Comparison of ENCODE assay signal across 17 cellular contexts in genomic region chr20:44716309-44717106, GRCh38. TPM values are rescaled to one million over a fixed set of nuclear protein-coding genes. Genes with fewer than 3 reads are reported as not detected.
DNase-seq lines count a peak whose midpoint lies in the region; ATAC-seq, FAIRE-seq and TF ChIP-seq lines count a peak whose summit lies in the region.
"Had no signal": no experiment of that assay in that cellular context is flagged by ENCODE, and none has a peak within 500 bp of the region (broad histone marks: within the 10 kb centered on the region; RNA-seq: fewer than 3 reads in every experiment).

No MANE protein-coding gene starts in this region.

- no peak for DNase-seq in A549 (ENCODE audit: low read depth in 1 of 2, low spot score in 1 of 2)
- DNase-seq in RWPE2 (ENCODE audit: low spot score), result peak; percentile 75
- DNase-seq in foreskin melanocyte, result peak; percentile 59
- peak in 1 of 2 donors; percentile 45 for DNase-seq in gastrocnemius medialis
- DNase-seq in COLO668 (lab: John Stamatoyannopoulos, UW; ENCODE audit: unreplicated experiment), result no peak
- no peak for DNase-seq in NOMO-1 (lab: John Stamatoyannopoulos, UW; ENCODE audit: unreplicated experiment in 2 of 2)
- no peak for DNase-seq in NCI-H2227 (lab: John Stamatoyannopoulos, UW; ENCODE audit: unreplicated experiment)
- DNase-seq: Caco-2, Karpas-422, natural killer cell, NCI-H1436 treated with DMSO at 0.1 percent for 48 hours, NCI-H446 treated with DMSO at 0.1 percent for 48 hours, OCI-M1 had no signal

- CTCF ChIA-PET in A549 (lab: Yijun Ruan, JAX), result interaction anchor here (1.0 to 21.9 kb wide), 7 partner anchors 10 to 34 kb away, joined by 4 to 525 read pairs (median 24); no protein-coding TSS in a partner anchor

- H3K9me3 ChIP-seq in A549, result no peaks in the 10 kb centered on the region
- H3K9me3 ChIP-seq in RWPE2 (ENCODE audit: severe bottlenecking), result no peaks in the 10 kb centered on the region
- H3K9me3 ChIP-seq in gastrocnemius medialis, result no peaks in the 10 kb centered on the region
- H3K9me3 ChIP-seq: Caco-2 had no signal

- in situ Hi-C loops in gastrocnemius medialis (cut with MboI; ENCODE audit: low sequenced_read_pairs in 4 of 4), result no loop called here

- no peak for FAIRE-seq in A549 (lab: Jason Lieb, UNC)

- ATAC-seq in A549, result no peak
- ATAC-seq in RWPE2 (ENCODE audit: low read depth), result no peak
- no peak for ATAC-seq in gastrocnemius medialis
- ATAC-seq in GM18868 (IDR thresholded peaks at IDR 0.05; ENCODE audit: unreplicated experiment), result no peak
- ATAC-seq: natural killer cell; stimulated activated effector memory CD8-positive, alpha-beta T cell treated with anti-CD3 and anti-CD28 coated beads, Interleukin-12 subunit alpha, Interleukin-12 subunit beta, amount 100 ng/mL, for 72 hours had no signal

- H3K4me1 ChIP-seq in A549 (peaks cover 82% of the 10 kb centered on the region), RWPE2 (ENCODE audit: insufficient read depth, poor library complexity, severe bottlenecking) (peaks cover 45% of the 10 kb centered on the region), gastrocnemius medialis (peaks cover 20 to 29% of the 10 kb centered on the region in 2 donors)
- H3K4me1 ChIP-seq: Caco-2 had no signal

- POLR2A ChIA-PET in A549 (lab: Yijun Ruan, JAX), result interaction anchor here (1.4 kb wide), 1 partner anchor 12 kb away, joined by 6 read pairs; no protein-coding TSS in a partner anchor

- TF ChIP-seq CTCF in A549 (IDR thresholded peaks at IDR 0.05) (no peak), RWPE2 (IDR thresholded peaks at IDR 0.05; ENCODE audit: poor library complexity, severe bottlenecking) (no peak), gastrocnemius medialis (IDR thresholded peaks at IDR 0.05 in 4 of 5, conservative IDR thresholded peaks at IDR 0.05 in 1 of 5) (no peak)

- peak overlapping the region; percentile 80 for H3K4me2 ChIP-seq in A549

- H3K4me3 ChIP-seq in A549 (no peak overlapping the region), RWPE2 (ENCODE audit: severe bottlenecking) (no peak overlapping the region), gastrocnemius medialis (peak overlapping the region in 3 of 4 donors; percentile 22 to 31 (median 27))

- TF ChIP-seq RAD21 in A549 (conservative IDR thresholded peaks at IDR 0.05 in 1 of 2, IDR thresholded peaks at IDR 0.05 in 1 of 2), result no peak

- WGBS in A549 (ENCODE audit: missing lambda C conversion rate), result 67% methylated on average over 13 of the region's 13 CpGs

- TF ChIP-seq EP300 in A549 (IDR thresholded peaks at IDR 0.05), result no peak

- TF ChIP-seq POLR2A in A549 (IDR thresholded peaks at IDR 0.05; ENCODE audit: low read length) (no peak), gastrocnemius medialis (IDR thresholded peaks at IDR 0.05) (no peak)

- H3K27me3 ChIP-seq in RWPE2 (ENCODE audit: insufficient read depth, poor library complexity, severe bottlenecking) (no peaks in the 10 kb centered on the region), gastrocnemius medialis (no peaks in the 10 kb centered on the region)

- intact Hi-C loops in gastrocnemius medialis (cut with DNase I; ENCODE audit: low total_unique reads), result no loop called here

- H3K27ac ChIP-seq in A549 (peak overlapping the region; percentile 96 to 98), RWPE2 (ENCODE audit: poor library complexity, severe bottlenecking) (no peak overlapping the region), gastrocnemius medialis (peak overlapping the region; percentile 65 to 94 (median 88))

- H3K36me3 ChIP-seq in RWPE2 (ENCODE audit: low read depth), result no peaks in the 10 kb centered on the region
- no peaks in the 10 kb centered on the region for H3K36me3 ChIP-seq in gastrocnemius medialis

TF ChIP-seq in A549, 52 proteins besides CTCF, POLR2A, EP300 and RAD21:
- no peak for TF ChIP-seq TFCP2L1 (CRISPR knock-in tag; IDR thresholded peaks at IDR 0.05)
- TF ChIP-seq CHD4 (IDR thresholded peaks at IDR 0.05; ENCODE audit: borderline replicate concordance), result 0 out of 2 replicates have a peak, but pooled peaks have one; percentile 47
- TF ChIP-seq, protein P1, sequence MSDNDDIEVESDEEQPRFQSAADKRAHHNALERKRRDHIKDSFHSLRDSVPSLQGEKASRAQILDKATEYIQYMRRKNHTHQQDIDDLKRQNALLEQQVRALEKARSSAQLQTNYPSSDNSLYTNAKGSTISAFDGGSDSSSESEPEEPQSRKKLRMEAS (IDR thresholded peaks at IDR 0.05), result peak; percentile 57; the same call in 1 of the 2 replicates
- no peak for TF ChIP-seq USF2 (IDR thresholded peaks at IDR 0.05)
- TF ChIP-seq, protein P2, sequence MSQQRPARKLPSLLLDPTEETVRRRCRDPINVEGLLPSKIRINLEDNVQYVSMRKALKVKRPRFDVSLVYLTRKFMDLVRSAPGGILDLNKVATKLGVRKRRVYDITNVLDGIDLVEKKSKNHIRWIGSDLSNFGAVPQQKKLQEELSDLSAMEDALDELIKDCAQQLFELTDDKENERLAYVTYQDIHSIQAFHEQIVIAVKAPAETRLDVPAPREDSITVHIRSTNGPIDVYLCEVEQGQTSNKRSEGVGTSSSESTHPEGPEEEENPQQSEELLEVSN (IDR thresholded peaks at IDR 0.05; ENCODE audit: borderline replicate concordance, low read depth), result peak; percentile 48; the same call in 1 of the 2 replicates
TF ChIP-seq in A549: peak in this region for 3.

RNA-seq across cellular contexts. Expression of gene CCN5, which starts 1.3 kb away (rescaled TPM):
- polyA plus RNA-seq in A549 (2011; rRNA removed) (9.9 and 10.1 TPM in 2 replicates), A549 (2017; fragmentation: RNase III; extraction: RNeasy Plus Mini Kit Qiagen cat#74134 plus additional on column Dnase treatment) (11.1 to 13.9 TPM (median 12.3 TPM) in 3 replicates)
- 32.0 and 52.5 TPM in 2 replicates for polyA plus RNA-seq in A549 (2012; cell fraction: cytosol; rRNA removed)
- polyA plus RNA-seq in A549 (2012; cell fraction: nucleus; rRNA removed), result 59.4 and 69.8 TPM in 2 replicates
- polyA minus RNA-seq in A549 (2011; rRNA and poly(A)+ RNA removed), result 4.5 and 6.9 TPM in 2 replicates
- total RNA-seq in gastrocnemius medialis, result 10 to 100 TPM; 16.4 to 65.3 (median 45.7) TPM
- total RNA-seq: activated T-helper 2 cell treated with anti-CD3 and anti-CD28 coated beads, Interferon-gamma antibody, Interleukin-2, Interleukin-4, amounts not matched to agents 10 μg/mL and 5 μg/mL and 100 μg/mL, durations not matched to agents 14 hours and 24 hours and 36 hours; Caco-2; natural killer cell had no signal

RNA-seq across cellular contexts. Expression of gene KCNK15, which starts 29.2 kb away (rescaled TPM):
- 0.33 and 0.49 TPM in 2 replicates for polyA plus RNA-seq in A549 (2011; rRNA removed)
- polyA plus RNA-seq in A549 (2012; cell fraction: cytosol; rRNA removed), result 0.73 and 1.3 TPM in 2 replicates
- 0.76 and 0.90 TPM in 2 replicates for polyA plus RNA-seq in A549 (2012; cell fraction: nucleus; rRNA removed)
- polyA plus RNA-seq in A549 (2017; fragmentation: RNase III; extraction: RNeasy Plus Mini Kit Qiagen cat#74134 plus additional on column Dnase treatment), result 0.41 to 0.67 TPM (median 0.43 TPM) in 3 replicates
- 0.58 and 0.66 TPM in 2 replicates for polyA minus RNA-seq in A549 (2011; rRNA and poly(A)+ RNA removed)
- under 1 TPM in 1 of 4 donors, not detected in 3; 0.20 TPM for total RNA-seq in gastrocnemius medialis
- total RNA-seq: natural killer cell had no signal
- polyA plus RNA-seq: AG04450 had no signal

Comparison
In these comparisons a context has a peak if more than half of its experiments do, and no peak if none do; other contexts are left out.
1. DNase-seq: peak in RWPE2 (single experiment) and foreskin melanocyte (single experiment); none in A549 (0 of 2), COLO668 (single experiment), NOMO-1 (0 of 2) and NCI-H2227 (single experiment).
2. H3K4me3 ChIP-seq: peak in gastrocnemius medialis (3 of 4); none in A549 (single experiment) and RWPE2 (single experiment).